ENCODE assay signal across 1 cellular context in the genomic region with DNA sequence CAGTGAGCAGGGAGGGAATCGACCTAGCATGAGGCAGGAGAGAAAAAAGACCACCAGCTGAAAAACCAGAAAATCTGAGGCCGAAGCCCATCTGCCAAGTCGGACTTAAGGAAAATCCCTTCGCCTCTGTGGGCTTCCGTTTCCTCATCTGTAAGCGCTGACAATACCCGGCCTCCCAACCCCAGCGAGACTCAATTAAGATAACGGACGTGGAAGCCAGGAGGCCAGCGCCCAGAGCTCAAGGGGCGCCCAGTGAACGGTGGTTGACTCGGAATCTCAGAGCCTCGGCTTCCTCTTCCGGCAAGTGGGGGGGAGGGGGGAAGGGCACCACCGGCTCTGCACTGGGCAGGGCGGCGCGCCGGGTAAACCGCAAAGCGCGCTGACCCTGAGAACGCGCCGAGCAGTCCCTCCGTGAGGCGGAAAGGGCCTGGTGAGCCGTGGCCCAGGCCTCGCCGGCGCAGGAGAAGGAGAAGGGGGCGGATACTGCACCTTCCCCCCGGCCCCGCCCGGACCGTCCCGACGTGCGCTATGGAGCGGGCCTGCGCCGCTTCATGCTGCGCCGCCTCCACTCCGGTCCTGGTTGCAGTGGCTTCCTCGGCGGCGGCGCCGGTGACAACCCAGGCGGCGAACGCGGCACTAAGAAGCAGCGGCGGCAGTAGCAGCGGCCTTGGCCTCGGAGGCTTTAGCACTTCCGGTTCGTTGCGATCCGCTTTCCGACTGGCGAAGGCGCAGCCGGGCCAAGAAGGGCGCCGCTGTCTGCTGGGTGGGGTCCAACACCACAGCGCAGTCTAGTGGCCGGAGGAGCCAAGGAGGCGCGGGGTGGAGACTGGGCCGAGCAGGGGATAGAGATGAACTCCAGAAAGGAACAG.
A peak's percentile ranks its signal among the peaks of the same experiment; 100 is the strongest.
TF ChIP-seq lines count a peak whose summit lies in the region.

TSS of gene DPP8 (minus strand) at position 693 of the 869 bp plus-strand sequence. CDS start 5,136 bp downstream, outside the sequence.

TF ChIP-seq in WTC11, 78 proteins besides CTCF, POLR2A, EP300 and RAD21 (continued from another document and continues in another):
- TF ChIP-seq ZNF671 (CRISPR knock-in tag; IDR thresholded peaks at IDR 0.05) (no peak), FOXK1 (CRISPR knock-in tag; IDR thresholded peaks at IDR 0.05) (peak; percentile 92), ELF4 (CRISPR knock-in tag; IDR thresholded peaks at IDR 0.05; ENCODE audit: low read depth) (no peak), USF2 (CRISPR knock-in tag; IDR thresholded peaks at IDR 0.05) (no peak), SOX15 (CRISPR knock-in tag; IDR thresholded peaks at IDR 0.05) (no peak), E2F5 (CRISPR knock-in tag; IDR thresholded peaks at IDR 0.05) (no peak), EMX1 (CRISPR knock-in tag; IDR thresholded peaks at IDR 0.05) (0 out of 2 replicates have a peak, but pooled peaks have one; percentile 43), ZNF423 (CRISPR knock-in tag; IDR thresholded peaks at IDR 0.05) (no peak), NR1H2 (CRISPR knock-in tag; IDR thresholded peaks at IDR 0.05) (no peak), ZNF396 (CRISPR knock-in tag; IDR thresholded peaks at IDR 0.05; ENCODE audit: borderline replicate concordance) (no peak), RELA (CRISPR knock-in tag; IDR thresholded peaks at IDR 0.05; ENCODE audit: borderline replicate concordance) (peak; percentile 84; the same call in 1 of the 2 replicates), CREM (CRISPR knock-in tag; IDR thresholded peaks at IDR 0.05) (peak; percentile 74; the same call in 1 of the 2 replicates), OVOL2 (CRISPR knock-in tag; IDR thresholded peaks at IDR 0.05; ENCODE audit: borderline replicate concordance) (no peak), GABPB1 (CRISPR knock-in tag; IDR thresholded peaks at IDR 0.05) (peak; percentile 93), ATF1 (CRISPR knock-in tag; IDR thresholded peaks at IDR 0.05) (no peak), TEAD1 (CRISPR knock-in tag; IDR thresholded peaks at IDR 0.05) (peak; percentile 64; the same call in 1 of the 2 replicates), ATF3 (CRISPR knock-in tag; conservative IDR thresholded peaks at IDR 0.05) (no peak), MXD4 (CRISPR knock-in tag; IDR thresholded peaks at IDR 0.05; ENCODE audit: borderline replicate concordance) (no peak), ETV6 (CRISPR knock-in tag; IDR thresholded peaks at IDR 0.05) (peak; percentile 93), NFYB (CRISPR knock-in tag; conservative IDR thresholded peaks at IDR 0.05; ENCODE audit: low read depth) (peak; percentile 29; the same call in 1 of the 2 replicates), ZNF416 (CRISPR knock-in tag; IDR thresholded peaks at IDR 0.05) (no peak), TEAD4 (CRISPR knock-in tag; IDR thresholded peaks at IDR 0.05) (no peak), GRHL2 (CRISPR knock-in tag; IDR thresholded peaks at IDR 0.05; ENCODE audit: insufficient replicate concordance, severe bottlenecking) (no peak), JAZF1 (CRISPR knock-in tag; IDR thresholded peaks at IDR 0.05) (no peak), GTF2I (CRISPR knock-in tag; conservative IDR thresholded peaks at IDR 0.05) (no peak), ZNF317 (CRISPR knock-in tag; IDR thresholded peaks at IDR 0.05; ENCODE audit: borderline replicate concordance, low read depth) (no peak), TCF7 (CRISPR knock-in tag; IDR thresholded peaks at IDR 0.05; ENCODE audit: low read depth) (no peak), SMAD4 (CRISPR knock-in tag; IDR thresholded peaks at IDR 0.05) (peak; percentile 41; the same call in 1 of the 2 replicates), E2F1 (CRISPR knock-in tag; IDR thresholded peaks at IDR 0.05) (no peak), MYBL2 (CRISPR knock-in tag; IDR thresholded peaks at IDR 0.05) (peak; percentile 73; the same call in 1 of the 2 replicates), CBFB (CRISPR knock-in tag; IDR thresholded peaks at IDR 0.05; ENCODE audit: low read depth) (peak; percentile 93), ZNF219 (CRISPR knock-in tag; IDR thresholded peaks at IDR 0.05; ENCODE audit: borderline replicate concordance) (no peak), ZNF138 (CRISPR knock-in tag; conservative IDR thresholded peaks at IDR 0.05) (no peak), IRF2 (CRISPR knock-in tag; IDR thresholded peaks at IDR 0.05; ENCODE audit: borderline replicate concordance, low read depth) (no peak), CREB1 (CRISPR knock-in tag; IDR thresholded peaks at IDR 0.05) (peak; percentile 57; the same call in 1 of the 2 replicates), NR2C2 (CRISPR knock-in tag; IDR thresholded peaks at IDR 0.05) (peak; percentile 90), RORB (CRISPR knock-in tag; IDR thresholded peaks at IDR 0.05) (no peak), NR3C1 (CRISPR knock-in tag; conservative IDR thresholded peaks at IDR 0.05; ENCODE audit: low read depth) (0 out of 2 replicates have a peak, but pooled peaks have one; percentile 81), ESRRA (CRISPR knock-in tag; IDR thresholded peaks at IDR 0.05; ENCODE audit: borderline replicate concordance) (peak; percentile 64; the same call in 1 of the 2 replicates), ZNF121 (CRISPR knock-in tag; IDR thresholded peaks at IDR 0.05) (no peak), HMGA2 (CRISPR knock-in tag; IDR thresholded peaks at IDR 0.05) (no peak)
- TF ChIP-seq, protein P1, sequence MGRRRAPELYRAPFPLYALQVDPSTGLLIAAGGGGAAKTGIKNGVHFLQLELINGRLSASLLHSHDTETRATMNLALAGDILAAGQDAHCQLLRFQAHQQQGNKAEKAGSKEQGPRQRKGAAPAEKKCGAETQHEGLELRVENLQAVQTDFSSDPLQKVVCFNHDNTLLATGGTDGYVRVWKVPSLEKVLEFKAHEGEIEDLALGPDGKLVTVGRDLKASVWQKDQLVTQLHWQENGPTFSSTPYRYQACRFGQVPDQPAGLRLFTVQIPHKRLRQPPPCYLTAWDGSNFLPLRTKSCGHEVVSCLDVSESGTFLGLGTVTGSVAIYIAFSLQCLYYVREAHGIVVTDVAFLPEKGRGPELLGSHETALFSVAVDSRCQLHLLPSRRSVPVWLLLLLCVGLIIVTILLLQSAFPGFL (CRISPR knock-in tag; IDR thresholded peaks at IDR 0.05; ENCODE audit: borderline replicate concordance), result no peak
- TF ChIP-seq, protein P2, sequence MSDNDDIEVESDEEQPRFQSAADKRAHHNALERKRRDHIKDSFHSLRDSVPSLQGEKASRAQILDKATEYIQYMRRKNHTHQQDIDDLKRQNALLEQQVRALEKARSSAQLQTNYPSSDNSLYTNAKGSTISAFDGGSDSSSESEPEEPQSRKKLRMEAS (CRISPR knock-in tag; IDR thresholded peaks at IDR 0.05), result peak; percentile 68; the same call in 1 of the 2 replicates
- TF ChIP-seq, protein P3, sequence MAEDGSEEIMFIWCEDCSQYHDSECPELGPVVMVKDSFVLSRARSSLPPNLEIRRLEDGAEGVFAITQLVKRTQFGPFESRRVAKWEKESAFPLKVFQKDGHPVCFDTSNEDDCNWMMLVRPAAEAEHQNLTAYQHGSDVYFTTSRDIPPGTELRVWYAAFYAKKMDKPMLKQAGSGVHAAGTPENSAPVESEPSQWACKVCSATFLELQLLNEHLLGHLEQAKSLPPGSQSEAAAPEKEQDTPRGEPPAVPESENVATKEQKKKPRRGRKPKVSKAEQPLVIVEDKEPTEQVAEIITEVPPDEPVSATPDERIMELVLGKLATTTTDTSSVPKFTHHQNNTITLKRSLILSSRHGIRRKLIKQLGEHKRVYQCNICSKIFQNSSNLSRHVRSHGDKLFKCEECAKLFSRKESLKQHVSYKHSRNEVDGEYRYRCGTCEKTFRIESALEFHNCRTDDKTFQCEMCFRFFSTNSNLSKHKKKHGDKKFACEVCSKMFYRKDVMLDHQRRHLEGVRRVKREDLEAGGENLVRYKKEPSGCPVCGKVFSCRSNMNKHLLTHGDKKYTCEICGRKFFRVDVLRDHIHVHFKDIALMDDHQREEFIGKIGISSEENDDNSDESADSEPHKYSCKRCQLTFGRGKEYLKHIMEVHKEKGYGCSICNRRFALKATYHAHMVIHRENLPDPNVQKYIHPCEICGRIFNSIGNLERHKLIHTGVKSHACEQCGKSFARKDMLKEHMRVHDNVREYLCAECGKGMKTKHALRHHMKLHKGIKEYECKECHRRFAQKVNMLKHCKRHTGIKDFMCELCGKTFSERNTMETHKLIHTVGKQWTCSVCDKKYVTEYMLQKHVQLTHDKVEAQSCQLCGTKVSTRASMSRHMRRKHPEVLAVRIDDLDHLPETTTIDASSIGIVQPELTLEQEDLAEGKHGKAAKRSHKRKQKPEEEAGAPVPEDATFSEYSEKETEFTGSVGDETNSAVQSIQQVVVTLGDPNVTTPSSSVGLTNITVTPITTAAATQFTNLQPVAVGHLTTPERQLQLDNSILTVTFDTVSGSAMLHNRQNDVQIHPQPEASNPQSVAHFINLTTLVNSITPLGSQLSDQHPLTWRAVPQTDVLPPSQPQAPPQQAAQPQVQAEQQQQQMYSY (CRISPR knock-in tag; IDR thresholded peaks at IDR 0.05), result peak; percentile 53; the same call in 1 of the 2 replicates
- TF ChIP-seq, protein P4, sequence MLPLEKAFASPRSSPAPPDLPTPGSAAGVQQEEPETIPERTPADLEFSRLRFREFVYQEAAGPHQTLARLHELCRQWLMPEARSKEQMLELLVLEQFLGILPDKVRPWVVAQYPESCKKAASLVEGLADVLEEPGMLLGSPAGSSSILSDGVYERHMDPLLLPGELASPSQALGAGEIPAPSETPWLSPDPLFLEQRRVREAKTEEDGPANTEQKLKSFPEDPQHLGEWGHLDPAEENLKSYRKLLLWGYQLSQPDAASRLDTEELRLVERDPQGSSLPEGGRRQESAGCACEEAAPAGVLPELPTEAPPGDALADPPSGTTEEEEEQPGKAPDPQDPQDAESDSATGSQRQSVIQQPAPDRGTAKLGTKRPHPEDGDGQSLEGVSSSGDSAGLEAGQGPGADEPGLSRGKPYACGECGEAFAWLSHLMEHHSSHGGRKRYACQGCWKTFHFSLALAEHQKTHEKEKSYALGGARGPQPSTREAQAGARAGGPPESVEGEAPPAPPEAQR (CRISPR knock-in tag; IDR thresholded peaks at IDR 0.05), result no peak
- TF ChIP-seq, protein P5, sequence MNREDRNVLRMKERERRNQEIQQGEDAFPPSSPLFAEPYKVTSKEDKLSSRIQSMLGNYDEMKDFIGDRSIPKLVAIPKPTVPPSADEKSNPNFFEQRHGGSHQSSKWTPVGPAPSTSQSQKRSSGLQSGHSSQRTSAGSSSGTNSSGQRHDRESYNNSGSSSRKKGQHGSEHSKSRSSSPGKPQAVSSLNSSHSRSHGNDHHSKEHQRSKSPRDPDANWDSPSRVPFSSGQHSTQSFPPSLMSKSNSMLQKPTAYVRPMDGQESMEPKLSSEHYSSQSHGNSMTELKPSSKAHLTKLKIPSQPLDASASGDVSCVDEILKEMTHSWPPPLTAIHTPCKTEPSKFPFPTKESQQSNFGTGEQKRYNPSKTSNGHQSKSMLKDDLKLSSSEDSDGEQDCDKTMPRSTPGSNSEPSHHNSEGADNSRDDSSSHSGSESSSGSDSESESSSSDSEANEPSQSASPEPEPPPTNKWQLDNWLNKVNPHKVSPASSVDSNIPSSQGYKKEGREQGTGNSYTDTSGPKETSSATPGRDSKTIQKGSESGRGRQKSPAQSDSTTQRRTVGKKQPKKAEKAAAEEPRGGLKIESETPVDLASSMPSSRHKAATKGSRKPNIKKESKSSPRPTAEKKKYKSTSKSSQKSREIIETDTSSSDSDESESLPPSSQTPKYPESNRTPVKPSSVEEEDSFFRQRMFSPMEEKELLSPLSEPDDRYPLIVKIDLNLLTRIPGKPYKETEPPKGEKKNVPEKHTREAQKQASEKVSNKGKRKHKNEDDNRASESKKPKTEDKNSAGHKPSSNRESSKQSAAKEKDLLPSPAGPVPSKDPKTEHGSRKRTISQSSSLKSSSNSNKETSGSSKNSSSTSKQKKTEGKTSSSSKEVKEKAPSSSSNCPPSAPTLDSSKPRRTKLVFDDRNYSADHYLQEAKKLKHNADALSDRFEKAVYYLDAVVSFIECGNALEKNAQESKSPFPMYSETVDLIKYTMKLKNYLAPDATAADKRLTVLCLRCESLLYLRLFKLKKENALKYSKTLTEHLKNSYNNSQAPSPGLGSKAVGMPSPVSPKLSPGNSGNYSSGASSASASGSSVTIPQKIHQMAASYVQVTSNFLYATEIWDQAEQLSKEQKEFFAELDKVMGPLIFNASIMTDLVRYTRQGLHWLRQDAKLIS (CRISPR knock-in tag; IDR thresholded peaks at IDR 0.05; ENCODE audit: borderline replicate concordance), result no peak
- TF ChIP-seq, protein P6, sequence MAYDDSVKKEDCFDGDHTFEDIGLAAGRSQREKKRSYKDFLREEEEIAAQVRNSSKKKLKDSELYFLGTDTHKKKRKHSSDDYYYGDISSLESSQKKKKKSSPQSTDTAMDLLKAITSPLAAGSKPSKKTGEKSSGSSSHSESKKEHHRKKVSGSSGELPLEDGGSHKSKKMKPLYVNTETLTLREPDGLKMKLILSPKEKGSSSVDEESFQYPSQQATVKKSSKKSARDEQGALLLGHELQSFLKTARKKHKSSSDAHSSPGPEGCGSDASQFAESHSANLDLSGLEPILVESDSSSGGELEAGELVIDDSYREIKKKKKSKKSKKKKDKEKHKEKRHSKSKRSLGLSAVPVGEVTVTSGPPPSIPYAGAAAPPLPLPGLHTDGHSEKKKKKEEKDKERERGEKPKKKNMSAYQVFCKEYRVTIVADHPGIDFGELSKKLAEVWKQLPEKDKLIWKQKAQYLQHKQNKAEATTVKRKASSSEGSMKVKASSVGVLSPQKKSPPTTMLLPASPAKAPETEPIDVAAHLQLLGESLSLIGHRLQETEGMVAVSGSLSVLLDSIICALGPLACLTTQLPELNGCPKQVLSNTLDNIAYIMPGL (CRISPR knock-in tag; IDR thresholded peaks at IDR 0.05), result peak; percentile 99
